ENCODE assay signal across 1 cellular context in the genomic region with DNA sequence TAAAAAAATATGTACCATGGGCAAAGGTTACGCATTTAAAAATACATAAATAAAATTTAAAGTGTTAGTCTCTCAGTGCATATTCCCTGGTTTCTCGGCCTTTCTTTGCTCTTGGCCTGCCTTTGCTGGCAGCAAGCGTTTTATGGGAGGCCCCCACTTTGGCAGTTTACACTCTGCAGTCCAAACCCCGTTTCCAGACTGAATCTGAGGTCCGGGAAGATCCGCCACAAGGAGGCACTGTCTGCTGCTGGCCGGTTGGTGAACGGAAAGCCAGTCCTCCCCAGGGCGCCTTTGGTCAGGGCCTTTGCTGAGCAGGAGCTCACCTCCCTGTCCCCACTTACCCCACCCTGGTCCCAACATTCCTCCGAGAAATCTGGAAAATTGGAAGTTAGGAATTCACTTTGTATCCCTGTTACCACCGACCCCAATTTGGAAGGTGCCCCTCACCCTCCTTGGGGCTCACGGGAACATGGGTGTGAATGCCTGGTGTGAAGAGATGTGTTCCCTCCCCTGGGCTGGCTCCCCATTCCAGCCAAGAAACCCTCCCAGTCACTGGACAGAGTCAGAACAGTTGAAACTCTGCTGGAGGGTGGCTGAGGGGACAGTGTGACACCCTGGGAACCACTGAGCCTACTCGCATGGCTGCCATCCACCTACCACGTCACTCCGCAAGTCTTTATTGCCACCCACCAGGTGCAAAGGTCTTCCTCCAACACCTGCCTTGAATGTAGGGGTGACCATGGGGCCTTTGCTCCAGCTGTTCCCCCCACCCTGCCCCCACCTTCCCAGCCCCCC.
TF ChIP-seq lines count a peak whose summit lies in the region.

No MANE protein-coding gene starts in this region.

TF ChIP-seq in K562, 482 proteins besides CTCF, POLR2A, EP300 and RAD21 (continues in another document):
- TF ChIP-seq ATF7 (IDR thresholded peaks at IDR 0.05) (0 out of 2 replicates have a peak, but pooled peaks have one; percentile 22), RBM34 (IDR thresholded peaks at IDR 0.05; ENCODE audit: borderline replicate concordance, insufficient read depth, low read length) (no peak), PHB (CRISPR knock-in tag; IDR thresholded peaks at IDR 0.05) (no peak), TEAD1 (CRISPR knock-in tag; IDR thresholded peaks at IDR 0.05) (0 out of 4 replicates have a peak, but pooled peaks of 1 of the 2 experiments have one; percentile 31), POLR2AphosphoS2 (IDR thresholded peaks at IDR 0.05; ENCODE audit: low read length) (no peak), ZNF764 (CRISPR knock-in tag; IDR thresholded peaks at IDR 0.05; ENCODE audit: low read depth) (no peak), ZNF780A (CRISPR knock-in tag; IDR thresholded peaks at IDR 0.05) (no peak), ZNF263 (CRISPR knock-in tag; IDR thresholded peaks at IDR 0.05; ENCODE audit: borderline replicate concordance) (peak; percentile 86), HMBOX1 (IDR thresholded peaks at IDR 0.05) (no peak), POLR3G (IDR thresholded peaks at IDR 0.05; ENCODE audit: extremely low read depth, insufficient read length, insufficient replicate concordance) (no peak), TAF9B (IDR thresholded peaks at IDR 0.05; ENCODE audit: partially characterized antibody) (no peak), RFX7 (CRISPR knock-in tag; IDR thresholded peaks at IDR 0.05) (no peak), SIN3A (IDR thresholded peaks at IDR 0.05; ENCODE audit: borderline replicate concordance in 2 of 2, control insufficient read depth in 1 of 2, low read depth in 2 of 2, low read length in 2 of 2) (no peak), U2AF2 (optimal IDR thresholded peaks at IDR 0.05; ENCODE audit: low read depth, low read length) (no peak), ZNF282 (CRISPR knock-in tag; IDR thresholded peaks at IDR 0.05) (no peak), KDM4B (IDR thresholded peaks at IDR 0.05; ENCODE audit: borderline replicate concordance in 2 of 2, low read depth in 1 of 2) (no peak), PCBP2 (IDR thresholded peaks at IDR 0.05; ENCODE audit: low read depth, low read length, poor library complexity, severe bottlenecking) (no peak), ZBED1 (IDR thresholded peaks at IDR 0.05) (no peak), CBX2 (IDR thresholded peaks at IDR 0.05; ENCODE audit: insufficient read depth, low read length, poor library complexity, severe bottlenecking) (no peak), DIDO1 (tag; IDR thresholded peaks at IDR 0.05; ENCODE audit: low read depth) (no peak), KLF16 (IDR thresholded peaks at IDR 0.05) (0 out of 2 replicates have a peak, but pooled peaks have one; percentile 41), ZNF24 (IDR thresholded peaks at IDR 0.05) (no peak), SLC30A9 (CRISPR knock-in tag; IDR thresholded peaks at IDR 0.05) (no peak), RB1 (IDR thresholded peaks at IDR 0.05; ENCODE audit: low read depth) (peak; percentile 47; the same call in 1 of the 2 replicates), POU5F1 (IDR thresholded peaks at IDR 0.05; ENCODE audit: borderline replicate concordance, low read depth, low read length, partially characterized antibody) (no peak), HDGF (IDR thresholded peaks at IDR 0.05) (0 out of 2 replicates have a peak, but pooled peaks have one; percentile 33), ELF1 (tag; IDR thresholded peaks at IDR 0.05) (no peak), ESRRB (CRISPR knock-in tag; IDR thresholded peaks at IDR 0.05; ENCODE audit: borderline replicate concordance) (no peak), NFE2L1 (tag; IDR thresholded peaks at IDR 0.05; ENCODE audit: borderline replicate concordance, low read depth) (no peak), SUPT5H (IDR thresholded peaks at IDR 0.05) (no peak), SAFB (IDR thresholded peaks at IDR 0.05; ENCODE audit: borderline replicate concordance, low read depth, low read length) (no peak), MTF1 (CRISPR knock-in tag; IDR thresholded peaks at IDR 0.05; ENCODE audit: borderline replicate concordance) (no peak), ZNF77 (CRISPR knock-in tag; IDR thresholded peaks at IDR 0.05) (no peak), PRDM10 (IDR thresholded peaks at IDR 0.05; ENCODE audit: partially characterized antibody) (peak; percentile 30), HOMEZ (CRISPR knock-in tag; IDR thresholded peaks at IDR 0.05) (no peak)
- TF ChIP-seq, protein P1, sequence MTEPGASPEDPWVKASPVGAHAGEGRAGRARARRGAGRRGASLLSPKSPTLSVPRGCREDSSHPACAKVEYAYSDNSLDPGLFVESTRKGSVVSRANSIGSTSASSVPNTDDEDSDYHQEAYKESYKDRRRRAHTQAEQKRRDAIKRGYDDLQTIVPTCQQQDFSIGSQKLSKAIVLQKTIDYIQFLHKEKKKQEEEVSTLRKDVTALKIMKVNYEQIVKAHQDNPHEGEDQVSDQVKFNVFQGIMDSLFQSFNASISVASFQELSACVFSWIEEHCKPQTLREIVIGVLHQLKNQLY (CRISPR knock-in tag; conservative IDR thresholded peaks at IDR 0.05): no peak
- TF ChIP-seq, protein P2, sequence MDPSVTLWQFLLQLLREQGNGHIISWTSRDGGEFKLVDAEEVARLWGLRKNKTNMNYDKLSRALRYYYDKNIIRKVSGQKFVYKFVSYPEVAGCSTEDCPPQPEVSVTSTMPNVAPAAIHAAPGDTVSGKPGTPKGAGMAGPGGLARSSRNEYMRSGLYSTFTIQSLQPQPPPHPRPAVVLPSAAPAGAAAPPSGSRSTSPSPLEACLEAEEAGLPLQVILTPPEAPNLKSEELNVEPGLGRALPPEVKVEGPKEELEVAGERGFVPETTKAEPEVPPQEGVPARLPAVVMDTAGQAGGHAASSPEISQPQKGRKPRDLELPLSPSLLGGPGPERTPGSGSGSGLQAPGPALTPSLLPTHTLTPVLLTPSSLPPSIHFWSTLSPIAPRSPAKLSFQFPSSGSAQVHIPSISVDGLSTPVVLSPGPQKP (CRISPR knock-in tag; IDR thresholded peaks at IDR 0.05): no peak
- TF ChIP-seq, protein P3, sequence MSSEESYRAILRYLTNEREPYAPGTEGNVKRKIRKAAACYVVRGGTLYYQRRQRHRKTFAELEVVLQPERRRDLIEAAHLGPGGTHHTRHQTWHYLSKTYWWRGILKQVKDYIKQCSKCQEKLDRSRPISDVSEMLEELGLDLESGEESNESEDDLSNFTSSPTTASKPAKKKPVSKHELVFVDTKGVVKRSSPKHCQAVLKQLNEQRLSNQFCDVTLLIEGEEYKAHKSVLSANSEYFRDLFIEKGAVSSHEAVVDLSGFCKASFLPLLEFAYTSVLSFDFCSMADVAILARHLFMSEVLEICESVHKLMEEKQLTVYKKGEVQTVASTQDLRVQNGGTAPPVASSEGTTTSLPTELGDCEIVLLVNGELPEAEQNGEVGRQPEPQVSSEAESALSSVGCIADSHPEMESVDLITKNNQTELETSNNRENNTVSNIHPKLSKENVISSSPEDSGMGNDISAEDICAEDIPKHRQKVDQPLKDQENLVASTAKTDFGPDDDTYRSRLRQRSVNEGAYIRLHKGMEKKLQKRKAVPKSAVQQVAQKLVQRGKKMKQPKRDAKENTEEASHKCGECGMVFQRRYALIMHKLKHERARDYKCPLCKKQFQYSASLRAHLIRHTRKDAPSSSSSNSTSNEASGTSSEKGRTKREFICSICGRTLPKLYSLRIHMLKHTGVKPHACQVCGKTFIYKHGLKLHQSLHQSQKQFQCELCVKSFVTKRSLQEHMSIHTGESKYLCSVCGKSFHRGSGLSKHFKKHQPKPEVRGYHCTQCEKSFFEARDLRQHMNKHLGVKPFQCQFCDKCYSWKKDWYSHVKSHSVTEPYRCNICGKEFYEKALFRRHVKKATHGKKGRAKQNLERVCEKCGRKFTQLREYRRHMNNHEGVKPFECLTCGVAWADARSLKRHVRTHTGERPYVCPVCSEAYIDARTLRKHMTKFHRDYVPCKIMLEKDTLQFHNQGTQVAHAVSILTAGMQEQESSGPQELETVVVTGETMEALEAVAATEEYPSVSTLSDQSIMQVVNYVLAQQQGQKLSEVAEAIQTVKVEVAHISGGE (CRISPR knock-in tag; IDR thresholded peaks at IDR 0.05): no peak
- TF ChIP-seq, protein P4, sequence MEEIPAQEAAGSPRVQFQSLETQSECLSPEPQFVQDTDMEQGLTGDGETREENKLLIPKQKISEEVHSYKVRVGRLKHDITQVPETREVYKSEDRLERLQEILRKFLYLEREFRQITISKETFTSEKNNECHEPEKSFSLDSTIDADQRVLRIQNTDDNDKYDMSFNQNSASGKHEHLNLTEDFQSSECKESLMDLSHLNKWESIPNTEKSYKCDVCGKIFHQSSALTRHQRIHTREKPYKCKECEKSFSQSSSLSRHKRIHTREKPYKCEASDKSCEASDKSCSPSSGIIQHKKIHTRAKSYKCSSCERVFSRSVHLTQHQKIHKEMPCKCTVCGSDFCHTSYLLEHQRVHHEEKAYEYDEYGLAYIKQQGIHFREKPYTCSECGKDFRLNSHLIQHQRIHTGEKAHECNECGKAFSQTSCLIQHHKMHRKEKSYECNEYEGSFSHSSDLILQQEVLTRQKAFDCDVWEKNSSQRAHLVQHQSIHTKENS (CRISPR knock-in tag; IDR thresholded peaks at IDR 0.05): no peak
- TF ChIP-seq, protein P5, sequence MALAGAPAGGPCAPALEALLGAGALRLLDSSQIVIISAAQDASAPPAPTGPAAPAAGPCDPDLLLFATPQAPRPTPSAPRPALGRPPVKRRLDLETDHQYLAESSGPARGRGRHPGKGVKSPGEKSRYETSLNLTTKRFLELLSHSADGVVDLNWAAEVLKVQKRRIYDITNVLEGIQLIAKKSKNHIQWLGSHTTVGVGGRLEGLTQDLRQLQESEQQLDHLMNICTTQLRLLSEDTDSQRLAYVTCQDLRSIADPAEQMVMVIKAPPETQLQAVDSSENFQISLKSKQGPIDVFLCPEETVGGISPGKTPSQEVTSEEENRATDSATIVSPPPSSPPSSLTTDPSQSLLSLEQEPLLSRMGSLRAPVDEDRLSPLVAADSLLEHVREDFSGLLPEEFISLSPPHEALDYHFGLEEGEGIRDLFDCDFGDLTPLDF (CRISPR knock-in tag; IDR thresholded peaks at IDR 0.05): no peak
- TF ChIP-seq, protein P6, sequence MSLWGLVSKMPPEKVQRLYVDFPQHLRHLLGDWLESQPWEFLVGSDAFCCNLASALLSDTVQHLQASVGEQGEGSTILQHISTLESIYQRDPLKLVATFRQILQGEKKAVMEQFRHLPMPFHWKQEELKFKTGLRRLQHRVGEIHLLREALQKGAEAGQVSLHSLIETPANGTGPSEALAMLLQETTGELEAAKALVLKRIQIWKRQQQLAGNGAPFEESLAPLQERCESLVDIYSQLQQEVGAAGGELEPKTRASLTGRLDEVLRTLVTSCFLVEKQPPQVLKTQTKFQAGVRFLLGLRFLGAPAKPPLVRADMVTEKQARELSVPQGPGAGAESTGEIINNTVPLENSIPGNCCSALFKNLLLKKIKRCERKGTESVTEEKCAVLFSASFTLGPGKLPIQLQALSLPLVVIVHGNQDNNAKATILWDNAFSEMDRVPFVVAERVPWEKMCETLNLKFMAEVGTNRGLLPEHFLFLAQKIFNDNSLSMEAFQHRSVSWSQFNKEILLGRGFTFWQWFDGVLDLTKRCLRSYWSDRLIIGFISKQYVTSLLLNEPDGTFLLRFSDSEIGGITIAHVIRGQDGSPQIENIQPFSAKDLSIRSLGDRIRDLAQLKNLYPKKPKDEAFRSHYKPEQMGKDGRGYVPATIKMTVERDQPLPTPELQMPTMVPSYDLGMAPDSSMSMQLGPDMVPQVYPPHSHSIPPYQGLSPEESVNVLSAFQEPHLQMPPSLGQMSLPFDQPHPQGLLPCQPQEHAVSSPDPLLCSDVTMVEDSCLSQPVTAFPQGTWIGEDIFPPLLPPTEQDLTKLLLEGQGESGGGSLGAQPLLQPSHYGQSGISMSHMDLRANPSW (CRISPR knock-in tag; IDR thresholded peaks at IDR 0.05): no peak
- TF ChIP-seq, protein P7, sequence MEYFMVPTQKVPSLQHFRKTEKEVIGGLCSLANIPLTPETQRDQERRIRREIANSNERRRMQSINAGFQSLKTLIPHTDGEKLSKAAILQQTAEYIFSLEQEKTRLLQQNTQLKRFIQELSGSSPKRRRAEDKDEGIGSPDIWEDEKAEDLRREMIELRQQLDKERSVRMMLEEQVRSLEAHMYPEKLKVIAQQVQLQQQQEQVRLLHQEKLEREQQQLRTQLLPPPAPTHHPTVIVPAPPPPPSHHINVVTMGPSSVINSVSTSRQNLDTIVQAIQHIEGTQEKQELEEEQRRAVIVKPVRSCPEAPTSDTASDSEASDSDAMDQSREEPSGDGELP (CRISPR knock-in tag; IDR thresholded peaks at IDR 0.05; ENCODE audit: borderline replicate concordance): peak; percentile 42; the same call in 1 of the 2 replicates
